Comparison of ENCODE assay signal across 2 cellular contexts in the genomic region with DNA sequence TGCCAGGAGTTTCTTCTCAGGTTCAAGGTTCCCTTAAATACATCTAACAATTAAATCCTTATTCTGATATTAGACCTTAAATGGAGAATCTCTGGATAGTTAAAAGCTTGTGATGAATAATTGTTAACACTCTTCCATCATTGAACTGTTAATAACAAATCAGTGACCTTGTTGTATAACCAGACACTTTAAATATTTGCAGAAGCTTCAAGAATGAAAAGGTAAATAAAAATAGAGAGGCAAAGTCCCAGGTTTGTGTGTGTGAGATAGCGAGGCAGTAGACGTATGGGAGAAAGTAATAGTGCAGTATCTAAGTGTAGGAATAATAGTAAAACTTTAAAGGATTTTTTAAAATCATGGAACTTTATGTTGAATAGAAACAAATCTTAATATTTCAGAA.
TF ChIP-seq lines count a peak whose summit lies in the region.

No MANE protein-coding gene starts in this region.

TF ChIP-seq in IMR-90, 13 proteins besides CTCF, POLR2A, EP300 and RAD21:
- TF ChIP-seq, protein P1, sequence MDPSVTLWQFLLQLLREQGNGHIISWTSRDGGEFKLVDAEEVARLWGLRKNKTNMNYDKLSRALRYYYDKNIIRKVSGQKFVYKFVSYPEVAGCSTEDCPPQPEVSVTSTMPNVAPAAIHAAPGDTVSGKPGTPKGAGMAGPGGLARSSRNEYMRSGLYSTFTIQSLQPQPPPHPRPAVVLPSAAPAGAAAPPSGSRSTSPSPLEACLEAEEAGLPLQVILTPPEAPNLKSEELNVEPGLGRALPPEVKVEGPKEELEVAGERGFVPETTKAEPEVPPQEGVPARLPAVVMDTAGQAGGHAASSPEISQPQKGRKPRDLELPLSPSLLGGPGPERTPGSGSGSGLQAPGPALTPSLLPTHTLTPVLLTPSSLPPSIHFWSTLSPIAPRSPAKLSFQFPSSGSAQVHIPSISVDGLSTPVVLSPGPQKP (IDR thresholded peaks at IDR 0.05; ENCODE audit: borderline replicate concordance, low read depth, low read length) = no peak
TF ChIP-seq in IMR-90: peak in this region for 0.

TF ChIP-seq in HepG2, 621 proteins besides CTCF, POLR2A, EP300 and RAD21 (continues in another document):
- peak; percentile 47; the same call in 1 of the 2 replicates for TF ChIP-seq TBX3 (IDR thresholded peaks at IDR 0.05; ENCODE audit: borderline replicate concordance)
- TF ChIP-seq REXO4 (CRISPR knock-in tag; IDR thresholded peaks at IDR 0.05; ENCODE audit: borderline replicate concordance) = no peak
- TF ChIP-seq RARA (CRISPR knock-in tag; IDR thresholded peaks at IDR 0.05) = no peak; the same call in 1 of the 2 replicates
- TF ChIP-seq ZBTB3 (CRISPR knock-in tag; IDR thresholded peaks at IDR 0.05; ENCODE audit: borderline replicate concordance, low read depth) = no peak
- TF ChIP-seq TAF15 (IDR thresholded peaks at IDR 0.05; ENCODE audit: low read depth, low read length, poor library complexity, severe bottlenecking) = no peak
- TF ChIP-seq, protein P2, sequence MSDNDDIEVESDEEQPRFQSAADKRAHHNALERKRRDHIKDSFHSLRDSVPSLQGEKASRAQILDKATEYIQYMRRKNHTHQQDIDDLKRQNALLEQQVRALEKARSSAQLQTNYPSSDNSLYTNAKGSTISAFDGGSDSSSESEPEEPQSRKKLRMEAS (IDR thresholded peaks at IDR 0.05) = no peak
- TF ChIP-seq GPN1 (CRISPR knock-in tag; IDR thresholded peaks at IDR 0.05; ENCODE audit: borderline replicate concordance) = no peak
- TF ChIP-seq FOXP1 (IDR thresholded peaks at IDR 0.05) = no peak
- TF ChIP-seq FOXP1 (CRISPR knock-in tag; IDR thresholded peaks at IDR 0.05) = peak; percentile 56
- TF ChIP-seq, protein P3, sequence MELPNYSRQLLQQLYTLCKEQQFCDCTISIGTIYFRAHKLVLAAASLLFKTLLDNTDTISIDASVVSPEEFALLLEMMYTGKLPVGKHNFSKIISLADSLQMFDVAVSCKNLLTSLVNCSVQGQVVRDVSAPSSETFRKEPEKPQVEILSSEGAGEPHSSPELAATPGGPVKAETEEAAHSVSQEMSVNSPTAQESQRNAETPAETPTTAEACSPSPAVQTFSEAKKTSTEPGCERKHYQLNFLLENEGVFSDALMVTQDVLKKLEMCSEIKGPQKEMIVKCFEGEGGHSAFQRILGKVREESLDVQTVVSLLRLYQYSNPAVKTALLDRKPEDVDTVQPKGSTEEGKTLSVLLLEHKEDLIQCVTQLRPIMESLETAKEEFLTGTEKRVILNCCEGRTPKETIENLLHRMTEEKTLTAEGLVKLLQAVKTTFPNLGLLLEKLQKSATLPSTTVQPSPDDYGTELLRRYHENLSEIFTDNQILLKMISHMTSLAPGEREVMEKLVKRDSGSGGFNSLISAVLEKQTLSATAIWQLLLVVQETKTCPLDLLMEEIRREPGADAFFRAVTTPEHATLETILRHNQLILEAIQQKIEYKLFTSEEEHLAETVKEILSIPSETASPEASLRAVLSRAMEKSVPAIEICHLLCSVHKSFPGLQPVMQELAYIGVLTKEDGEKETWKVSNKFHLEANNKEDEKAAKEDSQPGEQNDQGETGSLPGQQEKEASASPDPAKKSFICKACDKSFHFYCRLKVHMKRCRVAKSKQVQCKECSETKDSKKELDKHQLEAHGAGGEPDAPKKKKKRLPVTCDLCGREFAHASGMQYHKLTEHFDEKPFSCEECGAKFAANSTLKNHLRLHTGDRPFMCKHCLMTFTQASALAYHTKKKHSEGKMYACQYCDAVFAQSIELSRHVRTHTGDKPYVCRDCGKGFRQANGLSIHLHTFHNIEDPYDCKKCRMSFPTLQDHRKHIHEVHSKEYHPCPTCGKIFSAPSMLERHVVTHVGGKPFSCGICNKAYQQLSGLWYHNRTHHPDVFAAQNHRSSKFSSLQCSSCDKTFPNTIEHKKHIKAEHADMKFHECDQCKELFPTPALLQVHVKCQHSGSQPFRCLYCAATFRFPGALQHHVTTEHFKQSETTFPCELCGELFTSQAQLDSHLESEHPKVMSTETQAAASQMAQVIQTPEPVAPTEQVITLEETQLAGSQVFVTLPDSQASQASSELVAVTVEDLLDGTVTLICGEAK (IDR thresholded peaks at IDR 0.05) = no peak
- TF ChIP-seq, protein P3 (CRISPR knock-in tag; IDR thresholded peaks at IDR 0.05) = no peak
- no peak for TF ChIP-seq NFATC3 (CRISPR knock-in tag; IDR thresholded peaks at IDR 0.05)
- TF ChIP-seq, protein P4, sequence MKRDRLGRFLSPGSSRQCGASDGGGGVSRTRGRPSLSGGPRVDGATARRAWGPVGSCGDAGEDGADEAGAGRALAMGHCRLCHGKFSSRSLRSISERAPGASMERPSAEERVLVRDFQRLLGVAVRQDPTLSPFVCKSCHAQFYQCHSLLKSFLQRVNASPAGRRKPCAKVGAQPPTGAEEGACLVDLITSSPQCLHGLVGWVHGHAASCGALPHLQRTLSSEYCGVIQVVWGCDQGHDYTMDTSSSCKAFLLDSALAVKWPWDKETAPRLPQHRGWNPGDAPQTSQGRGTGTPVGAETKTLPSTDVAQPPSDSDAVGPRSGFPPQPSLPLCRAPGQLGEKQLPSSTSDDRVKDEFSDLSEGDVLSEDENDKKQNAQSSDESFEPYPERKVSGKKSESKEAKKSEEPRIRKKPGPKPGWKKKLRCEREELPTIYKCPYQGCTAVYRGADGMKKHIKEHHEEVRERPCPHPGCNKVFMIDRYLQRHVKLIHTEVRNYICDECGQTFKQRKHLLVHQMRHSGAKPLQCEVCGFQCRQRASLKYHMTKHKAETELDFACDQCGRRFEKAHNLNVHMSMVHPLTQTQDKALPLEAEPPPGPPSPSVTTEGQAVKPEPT (CRISPR knock-in tag; IDR thresholded peaks at IDR 0.05; ENCODE audit: low read depth) = no peak
- TF ChIP-seq MLLT10 (CRISPR knock-in tag; IDR thresholded peaks at IDR 0.05) = no peak
- TF ChIP-seq, protein P5, sequence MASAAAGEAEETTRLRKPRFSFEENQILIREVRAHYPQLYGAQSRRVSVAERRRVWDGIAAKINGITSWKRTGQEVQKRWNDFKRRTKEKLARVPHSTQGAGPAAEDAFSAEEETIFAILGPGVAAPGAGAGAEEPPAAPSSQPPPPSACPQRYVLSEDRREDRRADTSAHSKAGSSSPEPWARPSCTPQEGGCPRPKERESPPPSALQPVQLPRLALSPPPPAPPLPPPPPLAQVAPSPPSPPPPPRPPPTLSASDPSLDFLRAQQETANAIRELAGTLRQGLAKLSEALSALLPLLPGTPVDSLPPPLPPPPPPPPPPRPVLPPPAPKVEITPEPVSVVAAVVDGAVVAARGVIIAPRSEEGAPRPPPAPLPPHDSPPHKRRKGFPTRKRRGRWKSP (CRISPR knock-in tag; IDR thresholded peaks at IDR 0.05) = no peak
- TF ChIP-seq ZKSCAN5 (CRISPR knock-in tag; IDR thresholded peaks at IDR 0.05) = no peak
- TF ChIP-seq, protein P6, sequence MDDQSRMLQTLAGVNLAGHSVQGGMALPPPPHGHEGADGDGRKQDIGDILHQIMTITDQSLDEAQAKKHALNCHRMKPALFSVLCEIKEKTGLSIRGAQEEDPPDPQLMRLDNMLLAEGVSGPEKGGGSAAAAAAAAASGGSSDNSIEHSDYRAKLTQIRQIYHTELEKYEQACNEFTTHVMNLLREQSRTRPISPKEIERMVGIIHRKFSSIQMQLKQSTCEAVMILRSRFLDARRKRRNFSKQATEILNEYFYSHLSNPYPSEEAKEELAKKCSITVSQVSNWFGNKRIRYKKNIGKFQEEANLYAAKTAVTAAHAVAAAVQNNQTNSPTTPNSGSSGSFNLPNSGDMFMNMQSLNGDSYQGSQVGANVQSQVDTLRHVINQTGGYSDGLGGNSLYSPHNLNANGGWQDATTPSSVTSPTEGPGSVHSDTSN (CRISPR knock-in tag; IDR thresholded peaks at IDR 0.05; ENCODE audit: borderline replicate concordance) = no peak
- TF ChIP-seq MTA1 (CRISPR knock-in tag; IDR thresholded peaks at IDR 0.05; ENCODE audit: borderline replicate concordance) = no peak
- no peak for TF ChIP-seq ZNF850 (CRISPR knock-in tag; conservative IDR thresholded peaks at IDR 0.05)
- TF ChIP-seq NCOA2 (CRISPR knock-in tag; IDR thresholded peaks at IDR 0.05) = no peak
- no peak for TF ChIP-seq RARG (CRISPR knock-in tag; IDR thresholded peaks at IDR 0.05; ENCODE audit: low read depth)
- TF ChIP-seq, protein P7, sequence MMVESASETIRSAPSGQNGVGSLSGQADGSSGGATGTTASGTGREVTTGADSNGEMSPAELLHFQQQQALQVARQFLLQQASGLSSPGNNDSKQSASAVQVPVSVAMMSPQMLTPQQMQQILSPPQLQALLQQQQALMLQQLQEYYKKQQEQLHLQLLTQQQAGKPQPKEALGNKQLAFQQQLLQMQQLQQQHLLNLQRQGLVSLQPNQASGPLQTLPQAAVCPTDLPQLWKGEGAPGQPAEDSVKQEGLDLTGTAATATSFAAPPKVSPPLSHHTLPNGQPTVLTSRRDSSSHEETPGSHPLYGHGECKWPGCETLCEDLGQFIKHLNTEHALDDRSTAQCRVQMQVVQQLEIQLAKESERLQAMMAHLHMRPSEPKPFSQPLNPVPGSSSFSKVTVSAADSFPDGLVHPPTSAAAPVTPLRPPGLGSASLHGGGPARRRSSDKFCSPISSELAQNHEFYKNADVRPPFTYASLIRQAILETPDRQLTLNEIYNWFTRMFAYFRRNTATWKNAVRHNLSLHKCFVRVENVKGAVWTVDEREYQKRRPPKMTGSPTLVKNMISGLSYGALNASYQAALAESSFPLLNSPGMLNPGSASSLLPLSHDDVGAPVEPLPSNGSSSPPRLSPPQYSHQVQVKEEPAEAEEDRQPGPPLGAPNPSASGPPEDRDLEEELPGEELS (CRISPR knock-in tag; IDR thresholded peaks at IDR 0.05) = no peak
- TF ChIP-seq, protein P8, sequence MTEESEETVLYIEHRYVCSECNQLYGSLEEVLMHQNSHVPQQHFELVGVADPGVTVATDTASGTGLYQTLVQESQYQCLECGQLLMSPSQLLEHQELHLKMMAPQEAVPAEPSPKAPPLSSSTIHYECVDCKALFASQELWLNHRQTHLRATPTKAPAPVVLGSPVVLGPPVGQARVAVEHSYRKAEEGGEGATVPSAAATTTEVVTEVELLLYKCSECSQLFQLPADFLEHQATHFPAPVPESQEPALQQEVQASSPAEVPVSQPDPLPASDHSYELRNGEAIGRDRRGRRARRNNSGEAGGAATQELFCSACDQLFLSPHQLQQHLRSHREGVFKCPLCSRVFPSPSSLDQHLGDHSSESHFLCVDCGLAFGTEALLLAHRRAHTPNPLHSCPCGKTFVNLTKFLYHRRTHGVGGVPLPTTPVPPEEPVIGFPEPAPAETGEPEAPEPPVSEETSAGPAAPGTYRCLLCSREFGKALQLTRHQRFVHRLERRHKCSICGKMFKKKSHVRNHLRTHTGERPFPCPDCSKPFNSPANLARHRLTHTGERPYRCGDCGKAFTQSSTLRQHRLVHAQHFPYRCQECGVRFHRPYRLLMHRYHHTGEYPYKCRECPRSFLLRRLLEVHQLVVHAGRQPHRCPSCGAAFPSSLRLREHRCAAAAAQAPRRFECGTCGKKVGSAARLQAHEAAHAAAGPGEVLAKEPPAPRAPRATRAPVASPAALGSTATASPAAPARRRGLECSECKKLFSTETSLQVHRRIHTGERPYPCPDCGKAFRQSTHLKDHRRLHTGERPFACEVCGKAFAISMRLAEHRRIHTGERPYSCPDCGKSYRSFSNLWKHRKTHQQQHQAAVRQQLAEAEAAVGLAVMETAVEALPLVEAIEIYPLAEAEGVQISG (CRISPR knock-in tag; IDR thresholded peaks at IDR 0.05) = no peak
- TF ChIP-seq, protein P9, sequence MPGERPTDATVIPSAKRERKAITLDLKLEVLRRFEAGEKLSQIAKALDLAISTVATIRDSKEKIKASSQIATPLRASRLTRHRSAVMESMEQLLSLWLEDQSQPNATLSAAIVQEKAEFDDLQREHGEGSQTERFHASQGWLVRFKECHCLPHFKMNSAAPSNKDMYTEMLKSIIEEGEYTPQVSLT (CRISPR knock-in tag; IDR thresholded peaks at IDR 0.05; ENCODE audit: borderline replicate concordance, low read depth) = no peak
- TF ChIP-seq ZNF570 (CRISPR knock-in tag; IDR thresholded peaks at IDR 0.05; ENCODE audit: borderline replicate concordance) = no peak
- TF ChIP-seq ZNF572 (CRISPR knock-in tag; IDR thresholded peaks at IDR 0.05) = no peak
- no peak for TF ChIP-seq ARNT2 (CRISPR knock-in tag; IDR thresholded peaks at IDR 0.05; ENCODE audit: low read depth)
- TF ChIP-seq, protein P10, sequence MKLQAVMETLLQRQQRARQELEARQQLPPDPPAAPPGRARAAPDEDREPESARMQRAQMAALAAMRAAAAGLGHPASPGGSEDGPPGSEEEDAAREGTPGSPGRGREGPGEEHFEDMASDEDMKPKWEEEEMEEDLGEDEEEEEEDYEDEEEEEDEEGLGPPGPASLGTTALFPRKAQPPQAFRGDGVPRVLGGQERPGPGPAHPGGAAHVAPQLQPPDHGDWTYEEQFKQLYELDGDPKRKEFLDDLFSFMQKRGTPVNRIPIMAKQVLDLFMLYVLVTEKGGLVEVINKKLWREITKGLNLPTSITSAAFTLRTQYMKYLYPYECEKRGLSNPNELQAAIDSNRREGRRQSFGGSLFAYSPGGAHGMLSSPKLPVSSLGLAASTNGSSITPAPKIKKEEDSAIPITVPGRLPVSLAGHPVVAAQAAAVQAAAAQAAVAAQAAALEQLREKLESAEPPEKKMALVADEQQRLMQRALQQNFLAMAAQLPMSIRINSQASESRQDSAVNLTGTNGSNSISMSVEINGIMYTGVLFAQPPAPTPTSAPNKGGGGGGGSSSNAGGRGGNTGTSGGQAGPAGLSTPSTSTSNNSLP (IDR thresholded peaks at IDR 0.05; ENCODE audit: low read depth, low read length) = no peak
- TF ChIP-seq POLR2AphosphoS2 (IDR thresholded peaks at IDR 0.05; ENCODE audit: low read depth, low read length) = no peak
- TF ChIP-seq KDM5A (IDR thresholded peaks at IDR 0.05; ENCODE audit: borderline replicate concordance, low read length) = no peak
